ENCODE assay signal across 14 cellular contexts in genomic region chr14:100118377-100119011, GRCh38. TPM values are rescaled to one million over a fixed set of nuclear protein-coding genes. Genes with fewer than 3 reads are reported as not detected.
DNase-seq lines count a peak whose midpoint lies in the region; ATAC-seq and TF ChIP-seq lines count a peak whose summit lies in the region.
"Had no signal": no experiment of that assay in that cellular context is flagged by ENCODE, and none has a peak within 500 bp of the region (broad histone marks: within the 10 kb centered on the region; RNA-seq: fewer than 3 reads in every experiment).

No MANE protein-coding gene starts in this region.

- TF ChIP-seq CTCF in gastroesophageal sphincter (IDR thresholded peaks at IDR 0.05): no peak

- H3K27ac Mint-ChIP-seq in activated naive CD4-positive, alpha-beta T cell treated with anti-CD3 and anti-CD28 coated beads, Interleukin-2, amount 50 U/mL, for 24 hours: peak overlapping the region; percentile 90
- H3K27ac Mint-ChIP-seq in T-helper 17 cell (peak overlapping the region; percentile 81), immature natural killer cell (peak overlapping the region; percentile 36 to 85 (median 74))
- H3K27ac Mint-ChIP-seq in stimulated activated naive CD8-positive, alpha-beta T cell treated with anti-CD3 and anti-CD28 coated beads, Interleukin-15, amount 100 ng/mL, for 72 hours: peak overlapping the region; percentile 55 to 88

- no peak for DNase-seq in activated naive CD4-positive, alpha-beta T cell treated with anti-CD3 and anti-CD28 coated beads, Interleukin-2, amount 50 U/mL, for 16 hours
- DNase-seq in T-helper 17 cell (no peak), immature natural killer cell (no peak), NOMO-1 treated with dmso at 0.1 percent for 144 hours (lab: John Stamatoyannopoulos, UW; ENCODE audit: unreplicated experiment) (no peak)
- no peak for DNase-seq in stimulated activated naive CD8-positive, alpha-beta T cell treated with anti-CD3 and anti-CD28 coated beads, Interleukin-15, amount 100 ng/mL, for 72 hours
- DNase-seq: cortex of kidney, foreskin melanocyte, left lung, NCI-H2029 treated with DMSO at 0.1 percent for 48 hours, SJCRH30, T1000 had no signal

- H3K27me3 Mint-ChIP-seq in activated naive CD4-positive, alpha-beta T cell treated with anti-CD3 and anti-CD28 coated beads, Interleukin-2, amount 50 U/mL, for 24 hours: no peaks in the 10 kb centered on the region
- H3K27me3 Mint-ChIP-seq in T-helper 17 cell (no peaks in the 10 kb centered on the region), immature natural killer cell (ENCODE audit: low read depth in 3 of 3) (peaks cover 0 to 10% (median 3%) of the 10 kb centered on the region in 3 donors)
- no peaks in the 10 kb centered on the region for H3K27me3 Mint-ChIP-seq in stimulated activated naive CD8-positive, alpha-beta T cell treated with anti-CD3 and anti-CD28 coated beads, Interleukin-15, amount 100 ng/mL, for 72 hours

- peaks cover 50% of the 10 kb centered on the region for H3K4me1 Mint-ChIP-seq in activated naive CD4-positive, alpha-beta T cell treated with anti-CD3 and anti-CD28 coated beads, Interleukin-2, amount 50 U/mL, for 24 hours
- H3K4me1 Mint-ChIP-seq in T-helper 17 cell: peaks cover 28% of the 10 kb centered on the region
- peaks cover 24 to 46% of the 10 kb centered on the region in 2 donors for H3K4me1 Mint-ChIP-seq in immature natural killer cell
- H3K4me1 Mint-ChIP-seq in stimulated activated naive CD8-positive, alpha-beta T cell treated with anti-CD3 and anti-CD28 coated beads, Interleukin-15, amount 100 ng/mL, for 72 hours: peaks cover 66% of the 10 kb centered on the region

- no peak for TF ChIP-seq POLR2A in gastroesophageal sphincter (IDR thresholded peaks at IDR 0.05)

- no peak for ATAC-seq in T-helper 17 cell
- no peak for ATAC-seq in stimulated activated naive CD8-positive, alpha-beta T cell treated with anti-CD3 and anti-CD28 coated beads, Interleukin-15, amount 100 ng/mL, for 72 hours
- ATAC-seq in gastroesophageal sphincter: no peak
- ATAC-seq: left lung, pancreas had no signal

- WGBS in gastroesophageal sphincter (ENCODE audit: low coverage in 1 of 2), 2 donors: 40 to 82% methylated on average over 1 to 2 of the region's 7 CpGs

- H3K27ac ChIP-seq in gastroesophageal sphincter: no peak overlapping the region
- H3K27ac ChIP-seq: left lung, pancreas, SJCRH30 had no signal

- TF ChIP-seq EP300 in gastroesophageal sphincter (IDR thresholded peaks at IDR 0.05): no peak

- no peaks in the 10 kb centered on the region for H3K9me3 Mint-ChIP-seq in activated naive CD4-positive, alpha-beta T cell treated with anti-CD3 and anti-CD28 coated beads, Interleukin-2, amount 50 U/mL, for 24 hours
- no peaks in the 10 kb centered on the region for H3K9me3 Mint-ChIP-seq in immature natural killer cell
- H3K9me3 Mint-ChIP-seq in stimulated activated naive CD8-positive, alpha-beta T cell treated with anti-CD3 and anti-CD28 coated beads, Interleukin-15, amount 100 ng/mL, for 72 hours: no peaks in the 10 kb centered on the region

- H3K9me3 ChIP-seq in T-helper 17 cell (ENCODE audit: control insufficient read depth, low read length, poor library complexity, severe bottlenecking): no peaks in the 10 kb centered on the region
- H3K9me3 ChIP-seq in gastroesophageal sphincter: no peaks in the 10 kb centered on the region
- H3K9me3 ChIP-seq: left lung, pancreas, SJCRH30 had no signal

- peaks cover 0 to 18% of the 10 kb centered on the region in 2 donors for H3K36me3 ChIP-seq in gastroesophageal sphincter
- H3K36me3 ChIP-seq: pancreas, SJCRH30 had no signal

- peaks cover 3% of the 10 kb centered on the region for H3K36me3 Mint-ChIP-seq in activated naive CD4-positive, alpha-beta T cell treated with anti-CD3 and anti-CD28 coated beads, Interleukin-2, amount 50 U/mL, for 24 hours
- H3K36me3 Mint-ChIP-seq in T-helper 17 cell (ENCODE audit: low read depth) (peaks cover 13% of the 10 kb centered on the region), immature natural killer cell (peaks cover 9 to 22% (median 16%) of the 10 kb centered on the region in 3 donors)

- no peaks in the 10 kb centered on the region for H3K27me3 ChIP-seq in gastroesophageal sphincter
- H3K27me3 ChIP-seq: left lung, pancreas, SJCRH30 had no signal

- peaks cover 0 to 7% (median 0%) of the 10 kb centered on the region in 3 donors for H3K4me1 ChIP-seq in gastroesophageal sphincter
- H3K4me1 ChIP-seq: left lung, pancreas had no signal

- no peak overlapping the region for H3K4me3 Mint-ChIP-seq in activated naive CD4-positive, alpha-beta T cell treated with anti-CD3 and anti-CD28 coated beads, Interleukin-2, amount 50 U/mL, for 24 hours
- no peak overlapping the region for H3K4me3 Mint-ChIP-seq in T-helper 17 cell
- H3K4me3 Mint-ChIP-seq in immature natural killer cell: no peak overlapping the region
- H3K4me3 Mint-ChIP-seq in stimulated activated naive CD8-positive, alpha-beta T cell treated with anti-CD3 and anti-CD28 coated beads, Interleukin-15, amount 100 ng/mL, for 72 hours: no peak overlapping the region

- H3K4me3 ChIP-seq in gastroesophageal sphincter: no peak overlapping the region
- H3K4me3 ChIP-seq: left lung, pancreas, SJCRH30 had no signal

RNA-seq across cellular contexts. Expression of gene DEGS2, which starts 41.0 kb away (rescaled TPM):
- total RNA-seq in T-helper 17 cell: under 1 TPM in 1 of 2 donors, not detected in 1; 0.30 TPM
- 10 to 100 TPM in 2 of 3 donors, 1 to 10 TPM in 1; 7.8 to 21.7 (median 12.1) TPM for polyA plus RNA-seq in immature natural killer cell
- total RNA-seq in gastroesophageal sphincter: under 1 TPM; 0.16 to 0.94 (median 0.68) TPM
- total RNA-seq: SJCRH30 had no signal

RNA-seq across cellular contexts. Expression of gene EVL, which starts 53.3 kb away (rescaled TPM):
- total RNA-seq in T-helper 17 cell (100 to 1,000 TPM; 793 to 831 TPM), gastroesophageal sphincter (10 to 100 TPM; 36.1 to 42.6 (median 38.5) TPM)
- 100 to 1,000 TPM in 1 of 3 donors, 10 to 100 TPM in 2; 56.8 to 135 (median 76.3) TPM for polyA plus RNA-seq in immature natural killer cell

Comparison
In these comparisons a context has a peak if more than half of its experiments do, and no peak if none do; other contexts are left out.
1. RNA of gene EVL, which starts 53.3 kb away (total RNA-seq): 793 to 831 TPM in T-helper 17 cell; 36.1 to 42.6 TPM in gastroesophageal sphincter; every median in the first group is over 10 times any median in the second.
2. Peak in every context shown above with its lines, with median percentiles within 50 percentile points of each other: H3K27ac Mint-ChIP-seq.